15 cellular contexts compared by ENCODE assay signal in the genomic region with DNA sequence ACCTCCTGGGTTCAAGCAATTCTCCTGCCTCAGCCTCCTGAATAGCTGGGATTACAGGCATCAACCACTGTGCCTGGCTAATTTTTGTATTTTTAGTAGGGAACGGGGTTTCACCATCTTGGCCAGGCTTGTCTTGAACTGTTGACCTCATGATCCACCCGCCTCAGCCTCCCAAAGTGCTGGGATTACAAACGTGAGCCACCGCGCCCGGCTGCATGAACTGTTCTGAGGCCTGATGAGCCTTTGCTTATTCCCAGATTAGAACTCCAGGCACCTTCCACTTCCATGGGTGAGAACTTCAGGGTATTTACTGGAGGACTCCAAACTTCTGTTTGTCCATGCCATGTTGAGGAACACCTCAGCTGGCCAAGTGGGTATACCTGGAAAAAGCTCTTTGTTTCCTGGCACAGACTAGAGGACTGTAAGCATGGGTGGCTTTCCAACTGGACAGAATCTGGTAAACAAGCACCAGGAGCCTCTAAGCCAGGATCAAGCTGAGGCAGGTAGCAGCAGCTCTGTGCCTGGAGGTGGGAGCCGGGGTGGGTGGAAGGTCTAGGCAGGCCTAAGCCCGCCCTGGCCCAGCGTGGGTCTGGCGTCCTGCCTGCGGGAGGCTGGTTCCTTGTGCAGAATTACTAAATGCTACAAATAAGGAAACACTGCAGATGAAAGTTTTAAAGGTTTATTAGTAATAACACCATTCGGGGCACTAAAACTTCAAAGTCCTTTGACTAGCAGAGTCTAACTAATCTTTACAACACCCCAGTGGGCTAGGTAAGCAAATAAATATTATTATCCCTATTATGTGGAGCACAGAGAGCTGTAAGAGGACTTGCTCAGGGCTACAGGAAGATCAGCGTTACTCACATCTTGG.
DNase-seq lines count a peak whose midpoint lies in the region; ATAC-seq and TF ChIP-seq lines count a peak whose summit lies in the region.
"Had no signal": no experiment of that assay in that cellular context is flagged by ENCODE, and none has a peak within 500 bp of the region (broad histone marks: within the 10 kb centered on the region; RNA-seq: fewer than 3 reads in every experiment).

No MANE protein-coding gene starts in this region.

- H4K20me1 ChIP-seq in PC-3 (ENCODE audit: low read length), result no peaks in the 10 kb centered on the region

- no peaks in the 10 kb centered on the region for H3K4me1 Mint-ChIP-seq in activated CD8-positive, alpha-beta T cell treated with anti-CD3 and anti-CD28 coated beads, Interleukin-2, amount 10 ng/mL, durations not matched to agents 7 days and 5 days (ENCODE audit: low read depth)
- H3K4me1 Mint-ChIP-seq: WTC11 had no signal

- peak overlapping the region; percentile 67 for H3K4me2 ChIP-seq in PC-3 (ENCODE audit: low read length)
- H3K4me2 ChIP-seq in trophoblast cell (ENCODE audit: low read length), result no peak overlapping the region

- peak; percentile 6 for DNase-seq in Daoy (ENCODE audit: low read depth)
- no peak for DNase-seq in PC-3
- DNase-seq in esophagus squamous epithelium (lab: John Stamatoyannopoulos, UW), result no peak
- DNase-seq in trophoblast cell, result no peak
- no peak for DNase-seq in NCI-H1417 (lab: John Stamatoyannopoulos, UW)
- DNase-seq in WERI-Rb-1, result no peak
- DNase-seq in activated CD8-positive, alpha-beta T cell treated with anti-CD3 and anti-CD28 coated beads, Interleukin-2, amount 10 ng/mL, durations not matched to agents 7 days and 5 days, result no peak
- DNase-seq: DMS 273 treated with DMSO at 0.1 percent for 48 hours, gastrocnemius medialis, NCI-H2107 had no signal

- H3K9me3 Mint-ChIP-seq in activated CD8-positive, alpha-beta T cell treated with anti-CD3 and anti-CD28 coated beads, Interleukin-2, amount 10 ng/mL, durations not matched to agents 7 days and 5 days (ENCODE audit: insufficient read depth), result no peaks in the 10 kb centered on the region
- H3K9me3 Mint-ChIP-seq: neural crest cell, WTC11 had no signal

- POLR2A ChIA-PET in PC-3 (lab: Charles Lee; ENCODE audit: unreplicated experiment), result interaction anchor here (0.7 kb wide), 1 partner anchor 21 kb away, joined by 5 read pairs; no protein-coding TSS in a partner anchor
- POLR2A ChIA-PET in activated CD8-positive, alpha-beta T cell treated with anti-CD3 and anti-CD28 coated beads, Interleukin-2, amount 10 ng/mL, durations not matched to agents 7 days and 5 days (lab: Charles Lee), result no interaction called here

- H3K4me3 ChIP-seq in PC-3 (ENCODE audit: low read length) (peak overlapping the region; percentile 13; the same call in 1 of the 2 replicates), esophagus squamous epithelium (no peak overlapping the region), trophoblast cell (ENCODE audit: low read depth, low read length) (no peak overlapping the region), WERI-Rb-1 (ENCODE audit: low read depth, low read length) (no peak overlapping the region)
- H3K4me3 ChIP-seq: gastrocnemius medialis, GM12878 had no signal

- no peak for TF ChIP-seq POLR2A in esophagus squamous epithelium (IDR thresholded peaks at IDR 0.05)

- peak overlapping the region; percentile 44 for H2AK5ac ChIP-seq in trophoblast cell (ENCODE audit: low read length)

- H3K4ac ChIP-seq in trophoblast cell (ENCODE audit: low read depth, low read length), result peak overlapping the region; percentile 15

- H4K8ac ChIP-seq in trophoblast cell (ENCODE audit: low read depth, low read length), result peak overlapping the region; percentile 17

- CTCF ChIA-PET in PC-3 (lab: Charles Lee), result interaction anchor here (0.6 kb wide), 1 partner anchor 27 kb away, joined by 4 read pairs; no protein-coding TSS in a partner anchor
- CTCF ChIA-PET in activated CD8-positive, alpha-beta T cell treated with anti-CD3 and anti-CD28 coated beads, Interleukin-2, amount 10 ng/mL, durations not matched to agents 7 days and 5 days (lab: Charles Lee), result no interaction called here

- no peak overlapping the region for H3K23ac ChIP-seq in trophoblast cell (ENCODE audit: low read length)

- peak; percentile 54 for ATAC-seq in PC-3
- ATAC-seq in HG03354 (IDR thresholded peaks at IDR 0.05; ENCODE audit: poor library complexity, severe bottlenecking, unreplicated experiment), result no peak
- no peak for ATAC-seq in activated CD8-positive, alpha-beta T cell treated with anti-CD3 and anti-CD28 coated beads, Interleukin-2, amount 10 ng/mL, durations not matched to agents 7 days and 5 days
- ATAC-seq: gastrocnemius medialis, GM12878 had no signal

- peak overlapping the region; percentile 15; the same call in 1 of the 2 replicates for H3K9ac ChIP-seq in PC-3 (ENCODE audit: low read length)
- no peak overlapping the region for H3K9ac ChIP-seq in trophoblast cell (ENCODE audit: low read length)

- peaks cover 9% of the 10 kb centered on the region for H3K79me1 ChIP-seq in trophoblast cell (ENCODE audit: low read length)

- H3K27ac Mint-ChIP-seq in activated CD8-positive, alpha-beta T cell treated with anti-CD3 and anti-CD28 coated beads, Interleukin-2, amount 10 ng/mL, durations not matched to agents 7 days and 5 days, result no peak overlapping the region
- H3K27ac Mint-ChIP-seq: WTC11 had no signal

- H2BK12ac ChIP-seq in trophoblast cell (ENCODE audit: low read length), result peak overlapping the region; percentile 52

- H3K9me3 ChIP-seq in PC-3 (ENCODE audit: low read length) (no peaks in the 10 kb centered on the region), esophagus squamous epithelium (no peaks in the 10 kb centered on the region), trophoblast cell (ENCODE audit: insufficient read depth, low read depth, low read length) (no peaks in the 10 kb centered on the region), WERI-Rb-1 (ENCODE audit: severe bottlenecking) (no peaks in the 10 kb centered on the region)
- H3K9me3 ChIP-seq: gastrocnemius medialis had no signal

- no peak overlapping the region for H4K12ac ChIP-seq in trophoblast cell (ENCODE audit: low read depth, low read length)

- no peaks in the 10 kb centered on the region for H3K27me3 Mint-ChIP-seq in activated CD8-positive, alpha-beta T cell treated with anti-CD3 and anti-CD28 coated beads, Interleukin-2, amount 10 ng/mL, durations not matched to agents 7 days and 5 days (ENCODE audit: low read depth)

- H2AFZ ChIP-seq in PC-3 (ENCODE audit: low read length) (peak overlapping the region; percentile 81), trophoblast cell (ENCODE audit: insufficient read depth, low read length, poor library complexity) (peak overlapping the region; percentile 25)

- BruUV-seq in PC-3 (replicated peaks; lab: Mats Ljungman, UMichigan), result no TSS peak

- no peaks in the 10 kb centered on the region for H3K27me3 ChIP-seq in PC-3 (ENCODE audit: low read length)
- no peaks in the 10 kb centered on the region for H3K27me3 ChIP-seq in esophagus squamous epithelium
- H3K27me3 ChIP-seq in trophoblast cell (ENCODE audit: insufficient read depth, low read length), result no peaks in the 10 kb centered on the region
- no peaks in the 10 kb centered on the region for H3K27me3 ChIP-seq in WERI-Rb-1 (ENCODE audit: insufficient read depth, low read depth, severe bottlenecking)
- H3K27me3 ChIP-seq: gastrocnemius medialis had no signal

- intact Hi-C loops in PC-3 (cut with micrococcal nuclease) (no loop called here), esophagus squamous epithelium (cut with DNase I) (no loop called here)

- peak overlapping the region; percentile 74 for H3K18ac ChIP-seq in trophoblast cell (ENCODE audit: low read length)

- H3K36me3 ChIP-seq in PC-3 (ENCODE audit: low read depth, low read length) (no peaks in the 10 kb centered on the region), esophagus squamous epithelium (no peaks in the 10 kb centered on the region), trophoblast cell (ENCODE audit: control insufficient read depth in 1 of 2, insufficient read depth in 2 of 2, low read length in 2 of 2) (peaks cover 11 to 12% of the 10 kb centered on the region in 2 experiments), WERI-Rb-1 (no peaks in the 10 kb centered on the region)
- H3K36me3 ChIP-seq: gastrocnemius medialis had no signal

- peak overlapping the region; percentile 18 for H2BK120ac ChIP-seq in trophoblast cell (ENCODE audit: insufficient read depth, low read length, poor library complexity)

- no peak for TF ChIP-seq CTCF in PC-3 (conservative IDR thresholded peaks at IDR 0.05; ENCODE audit: low read depth, low read length)
- TF ChIP-seq CTCF in esophagus squamous epithelium (IDR thresholded peaks at IDR 0.05), result no peak
- TF ChIP-seq CTCF in WERI-Rb-1 (IDR thresholded peaks at IDR 0.05; ENCODE audit: low read depth, low read length), result no peak

- no peaks in the 10 kb centered on the region for H3K9me2 ChIP-seq in PC-3 (replicated peaks; ENCODE audit: low read length)

- peak overlapping the region; percentile 34 for H2BK5ac ChIP-seq in trophoblast cell (ENCODE audit: low read depth, low read length, poor library complexity)

- H3K79me2 ChIP-seq in PC-3 (ENCODE audit: low read length), result no peaks in the 10 kb centered on the region
- peaks cover 2% of the 10 kb centered on the region for H3K79me2 ChIP-seq in trophoblast cell (ENCODE audit: control insufficient read depth, insufficient read depth, low read length, poor library complexity)

- H3K36me3 Mint-ChIP-seq in activated CD8-positive, alpha-beta T cell treated with anti-CD3 and anti-CD28 coated beads, Interleukin-2, amount 10 ng/mL, durations not matched to agents 7 days and 5 days (ENCODE audit: low read depth), result no peaks in the 10 kb centered on the region
- H3K36me3 Mint-ChIP-seq: WTC11 had no signal

- no peaks in the 10 kb centered on the region for H3F3A ChIP-seq in PC-3 (ENCODE audit: low read length, unreplicated experiment)

- H3K14ac ChIP-seq in trophoblast cell (ENCODE audit: low read length), result peak overlapping the region; percentile 84

- H3K4me3 Mint-ChIP-seq in activated CD8-positive, alpha-beta T cell treated with anti-CD3 and anti-CD28 coated beads, Interleukin-2, amount 10 ng/mL, durations not matched to agents 7 days and 5 days, result no peak overlapping the region
- H3K4me3 Mint-ChIP-seq: neural crest cell, WTC11 had no signal

- peak overlapping the region; percentile 50 for H4K91ac ChIP-seq in trophoblast cell (ENCODE audit: low read depth, low read length)

- H3K4me1 ChIP-seq in PC-3 (ENCODE audit: insufficient read depth, low read length), result peaks cover 17% of the 10 kb centered on the region
- H3K4me1 ChIP-seq in esophagus squamous epithelium, result peaks cover 5 to 43% (median 17%) of the 10 kb centered on the region in 3 donors
- H3K4me1 ChIP-seq in trophoblast cell (ENCODE audit: control insufficient read depth in 1 of 2, insufficient read depth in 2 of 2, low read length in 2 of 2), result peaks cover 7 to 10% of the 10 kb centered on the region in 2 experiments
- H3K4me1 ChIP-seq: gastrocnemius medialis had no signal

- H3K27ac ChIP-seq in PC-3 (ENCODE audit: low read length) (peak overlapping the region; percentile 84), esophagus squamous epithelium (peak overlapping the region; percentile 66 to 83 (median 78)), trophoblast cell (ENCODE audit: low read depth, low read length) (peak overlapping the region; percentile 81), WERI-Rb-1 (no peak overlapping the region)
- H3K27ac ChIP-seq: gastrocnemius medialis, HL-60 had no signal

- WGBS in esophagus squamous epithelium, 2 donors, result 42 to 43% methylated on average over 9 to 13 of the region's 13 CpGs
- WGBS in trophoblast cell (ENCODE audit: extremely low coverage, insufficient coverage, insufficient read length), result no CpG with 5 or more reads among the region's 13 CpGs
